In the genomic region with DNA sequence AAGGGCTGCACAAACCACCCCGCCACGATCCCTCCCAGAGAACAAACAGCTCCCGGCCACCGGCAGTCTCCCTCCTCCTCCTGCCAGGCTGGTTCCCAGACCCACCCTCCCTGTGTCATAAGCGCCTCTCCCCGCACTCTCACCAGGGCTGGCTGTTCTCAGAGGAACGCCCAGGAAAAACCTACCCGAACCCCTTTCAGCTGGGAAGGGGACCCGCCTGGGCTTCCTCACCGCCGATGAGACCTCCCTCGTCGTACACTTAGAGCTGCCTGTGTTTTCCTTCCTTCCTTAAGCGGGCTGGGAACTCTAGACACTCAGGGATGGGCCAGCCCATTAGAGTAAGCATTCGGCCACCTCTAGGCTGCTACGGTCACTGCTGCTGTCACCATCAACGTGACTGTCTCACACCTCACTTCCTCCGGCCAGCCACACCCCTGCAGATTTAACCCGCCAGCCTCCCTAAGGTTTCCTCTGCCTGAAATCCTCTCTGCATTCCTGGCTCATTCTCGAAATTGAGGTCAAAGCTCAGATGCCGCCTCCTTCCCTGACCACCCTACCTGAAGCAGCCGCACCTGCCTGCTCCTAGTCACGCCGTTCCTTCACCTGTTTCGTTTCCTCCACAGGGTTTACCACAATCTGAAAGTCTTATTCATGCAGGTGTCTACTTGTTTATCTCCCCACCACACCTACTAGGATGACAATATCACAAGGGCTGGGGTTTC, we compare ENCODE assay signal across 8 cellular contexts. TPM values are rescaled to one million over a fixed set of nuclear protein-coding genes. Genes with fewer than 3 reads are reported as not detected.
A peak's percentile ranks its signal among the peaks of the same experiment; 100 is the strongest.
DNase-seq lines count a peak whose midpoint lies in the region; ATAC-seq and TF ChIP-seq lines count a peak whose summit lies in the region.

No MANE protein-coding gene starts in this region.

- TF ChIP-seq CTCF in HCT116 (IDR thresholded peaks at IDR 0.05 in 2 of 3, conservative IDR thresholded peaks at IDR 0.05 in 1 of 3; ENCODE audit: borderline replicate concordance in 1 of 3, insufficient read depth in 1 of 3, low read depth in 2 of 3, low read length in 2 of 3) = no peak
- no peak for TF ChIP-seq CTCF in WTC11 (IDR thresholded peaks at IDR 0.05)
- TF ChIP-seq CTCF in thoracic aorta (IDR thresholded peaks at IDR 0.05) = no peak
- no peak for TF ChIP-seq CTCF in tibial nerve (IDR thresholded peaks at IDR 0.05)

- CTCF ChIA-PET in HCT116 (lab: Charles Lee) = interaction anchor here (1.3 kb wide), 2 partner anchors 11 to 188 kb away, joined by 3 read pairs; no protein-coding TSS in a partner anchor
- CTCF ChIA-PET in WTC11 (lab: Charles Lee) = interaction anchor here (0.8 to 4.8 kb wide), 7 partner anchors 11 to 398 kb away, joined by 3 to 25 read pairs (median 4); a partner anchor contains a TSS

- H3K27ac ChIP-seq in BLaER1 treated with 17β-estradiol and CSF1 and Interleukin-3, amounts not matched to agents 10 nM and 100 nM = no peak overlapping the region
- H3K27ac ChIP-seq in HCT116 (ENCODE audit: low read depth, low read length) (peak overlapping the region; percentile 41), iPS-20b (ENCODE audit: low read length) (no peak overlapping the region), thoracic aorta (peak overlapping the region in 1 of 2 donors; percentile 55), tibial nerve (peak overlapping the region in 1 of 4 donors; percentile 5)

- peaks cover 96% of the 10 kb centered on the region for H3K27me3 Mint-ChIP-seq in WTC11 (ENCODE audit: low read depth)

- H3K36me3 ChIP-seq in BLaER1 treated with 17β-estradiol and CSF1 and Interleukin-3, amounts not matched to agents 10 nM and 100 nM = no peaks in the 10 kb centered on the region
- H3K36me3 ChIP-seq in HCT116 (ENCODE audit: control insufficient read depth in 1 of 2, insufficient read depth in 2 of 2, low read length in 2 of 2) (no peaks in the 10 kb centered on the region), iPS-20b (ENCODE audit: insufficient read depth, low read depth, low read length) (no peaks in the 10 kb centered on the region), thoracic aorta (no peaks in the 10 kb centered on the region), tibial nerve (no peaks in the 10 kb centered on the region)

- peaks cover 42 to 75% (median 64%) of the 10 kb centered on the region in 11 experiments for H3K27me3 ChIP-seq in BLaER1 treated with 17β-estradiol and CSF1 and Interleukin-3, amounts not matched to agents 10 nM and 100 nM
- H3K27me3 ChIP-seq in HCT116 (ENCODE audit: insufficient read depth, low read length) = no peaks in the 10 kb centered on the region
- H3K27me3 ChIP-seq in iPS-20b (ENCODE audit: insufficient read depth, low read length) = peaks cover 96% of the 10 kb centered on the region
- no peaks in the 10 kb centered on the region for H3K27me3 ChIP-seq in thoracic aorta (replicated peaks; ENCODE audit: insufficient read depth)
- H3K27me3 ChIP-seq in tibial nerve = peaks cover 0 to 80% of the 10 kb centered on the region in 2 donors

- no peak for TF ChIP-seq RAD21 in HCT116 (IDR thresholded peaks at IDR 0.05; ENCODE audit: low read depth)

- ATAC-seq in HCT116 (peak; percentile 84), WTC11 (peak; percentile 84), thoracic aorta (ENCODE audit: insufficient number of reproducible peaks, low FRiP score, low read depth) (no peak), HG03159 (IDR thresholded peaks at IDR 0.05; ENCODE audit: unreplicated experiment) (no peak)

- intact Hi-C loops in HCT116 (cut with micrococcal nuclease) = no loop called here

- peaks cover 0 to 12% (median 0%) of the 10 kb centered on the region in 11 experiments; a peak in 2 of 22 replicates for H4K20me1 ChIP-seq in BLaER1 treated with 17β-estradiol and CSF1 and Interleukin-3, amounts not matched to agents 10 nM and 100 nM
- H4K20me1 ChIP-seq in HCT116 (ENCODE audit: insufficient read depth) = no peaks in the 10 kb centered on the region

- peaks cover 34% of the 10 kb centered on the region for H3K4me1 Mint-ChIP-seq in WTC11

- H2AFZ ChIP-seq in HCT116 (ENCODE audit: low read depth, low read length, poor library complexity, severe bottlenecking) = peak overlapping the region; percentile 14

- peaks cover 0 to 19% (median 12%) of the 10 kb centered on the region in 11 experiments; a peak in 13 of 22 replicates for H3K9me3 ChIP-seq in BLaER1 treated with 17β-estradiol and CSF1 and Interleukin-3, amounts not matched to agents 10 nM and 100 nM (replicated peaks in 1 of 11)
- H3K9me3 ChIP-seq in HCT116 (ENCODE audit: control insufficient read depth in 1 of 2, insufficient read depth in 1 of 2, low read depth in 1 of 2, low read length in 2 of 2) = no peaks in the 10 kb centered on the region
- no peaks in the 10 kb centered on the region for H3K9me3 ChIP-seq in iPS-20b (ENCODE audit: insufficient read depth, low read depth, low read length)
- H3K9me3 ChIP-seq in thoracic aorta = no peaks in the 10 kb centered on the region
- peaks cover 0 to 14% (median 0%) of the 10 kb centered on the region in 4 donors for H3K9me3 ChIP-seq in tibial nerve

- RAD21 ChIA-PET in HCT116 (lab: Charles Lee; ENCODE audit: low non-redundant PET in 1 of 2, low total read pairs in 2 of 2, uncharacterized antibody in 2 of 2, unreplicated experiment in 2 of 2) = no interaction called here

- H3K4me3 ChIP-seq in BLaER1 treated with 17β-estradiol and CSF1 and Interleukin-3, amounts not matched to agents 10 nM and 100 nM = peak overlapping the region in 1 of 10 experiments; percentile 21; a peak in 1 of 20 replicates
- H3K4me3 ChIP-seq in HCT116 (replicated peaks in 1 of 2; ENCODE audit: low read depth in 1 of 2, low read length in 2 of 2) (peak overlapping the region; percentile 50 to 70), iPS-20b (ENCODE audit: low read length) (peak overlapping the region; percentile 74), thoracic aorta (peak overlapping the region; percentile 60), tibial nerve (no peak overlapping the region)

- WGBS in tibial nerve, 2 donors = 6 to 8% methylated on average over 25 of the region's 25 CpGs

- no peaks in the 10 kb centered on the region for H3K36me3 Mint-ChIP-seq in WTC11

- no peaks in the 10 kb centered on the region for H3K79me2 ChIP-seq in HCT116 (ENCODE audit: insufficient read depth, low read length)

- peak overlapping the region; percentile 82 for H3K27ac Mint-ChIP-seq in WTC11

- TF ChIP-seq POLR2A in HCT116 (IDR thresholded peaks at IDR 0.05; ENCODE audit: borderline replicate concordance, extremely low read depth, insufficient read depth, insufficient read length) (no peak), tibial nerve (IDR thresholded peaks at IDR 0.05) (no peak)

- POLR2A ChIA-PET in HCT116 (lab: Charles Lee) (no interaction called here), WTC11 (lab: Charles Lee) (interaction anchor here (0.9 kb wide), 1 partner anchor 11 kb away, joined by 3 read pairs; no protein-coding TSS in a partner anchor)

- H3K9me2 ChIP-seq in HCT116 (ENCODE audit: insufficient read depth) = no peaks in the 10 kb centered on the region

- peak overlapping the region; percentile 79 for H3K4me3 Mint-ChIP-seq in WTC11

- peak overlapping the region in 8 of 11 experiments; percentile 4 to 71 (median 34); a peak in 12 of 22 replicates for H3K4me2 ChIP-seq in BLaER1 treated with 17β-estradiol and CSF1 and Interleukin-3, amounts not matched to agents 10 nM and 100 nM
- H3K4me2 ChIP-seq in HCT116 (ENCODE audit: low read length) = peak overlapping the region; percentile 99

- peaks cover 11 to 41% (median 24%) of the 10 kb centered on the region in 10 experiments; a peak in 19 of 20 replicates for H3K4me1 ChIP-seq in BLaER1 treated with 17β-estradiol and CSF1 and Interleukin-3, amounts not matched to agents 10 nM and 100 nM
- H3K4me1 ChIP-seq in HCT116 (ENCODE audit: control insufficient read depth in 1 of 2, insufficient read depth in 2 of 2, low read length in 2 of 2) (peaks cover 31 to 35% of the 10 kb centered on the region in 2 experiments), iPS-20b (ENCODE audit: insufficient read depth, low read length) (peaks cover 4% of the 10 kb centered on the region), thoracic aorta (ENCODE audit: control insufficient read depth in 1 of 2, low read depth in 2 of 2) (peaks cover 0 to 6% of the 10 kb centered on the region in 2 donors), tibial nerve (peaks cover 0 to 9% (median 0%) of the 10 kb centered on the region in 4 donors)

- no peak overlapping the region for H3K9ac ChIP-seq in BLaER1 treated with 17β-estradiol and CSF1 and Interleukin-3, amounts not matched to agents 10 nM and 100 nM
- H3K9ac ChIP-seq in HCT116 (ENCODE audit: low read length) = peak overlapping the region; percentile 67
- no peak overlapping the region; the same call in 1 of the 2 replicates for H3K9ac ChIP-seq in iPS-20b (ENCODE audit: low read depth, low read length)

- TF ChIP-seq EP300 in tibial nerve (IDR thresholded peaks at IDR 0.05) = no peak

- peaks cover 4% of the 10 kb centered on the region; the same call in 1 of the 2 replicates for H3K9me3 Mint-ChIP-seq in WTC11

- DNase-seq in HCT116 (ENCODE audit: low read depth, low spot score) (no peak), WTC11 (ENCODE audit: low spot score) (peak; percentile 50), thoracic aorta (ENCODE audit: low spot score) (no peak), tibial nerve (ENCODE audit: low spot score in 2 of 2) (no peak)
- DNase-seq in stimulated activated CD4-positive, alpha-beta T cell treated with anti-CD3 and anti-CD28 coated beads, Interleukin-12 subunit alpha, Interleukin-12 subunit beta, amount 100 ng/mL, for 4 hours = no peak

- TSS peak; percentile 59 for BruUV-seq in HCT116 (replicated peaks; lab: Mats Ljungman, UMichigan)

TF ChIP-seq in HCT116, 20 proteins besides CTCF, POLR2A, EP300 and RAD21 (continues in another document):
- no peak for TF ChIP-seq ZNF274 (IDR thresholded peaks at IDR 0.05; ENCODE audit: low read depth, low read length)

RNA-seq across cellular contexts. Expression of a gene that starts 6.3 kb away (rescaled TPM):
- total RNA-seq in HCT116 (2021; ENCODE audit: unreplicated experiment) (31.1 TPM), WTC11 (2021) (35.3 to 39.5 TPM (median 38.4 TPM) in 3 replicates), thoracic aorta (10 to 100 TPM; 22.2 to 23.6 TPM), tibial nerve (10 to 100 TPM in 2 of 4 donors, 1 to 10 TPM in 2; 6.3 to 25.7 (median 12.7) TPM)
- 22.7 and 23.1 TPM in 2 replicates for polyA plus RNA-seq in HCT116 (2012)

RNA-seq across cellular contexts. Expression of a gene that starts 6.4 kb away (rescaled TPM):
- 62.1 TPM for total RNA-seq in HCT116 (2021; ENCODE audit: unreplicated experiment)
- 87.9 and 99.4 TPM in 2 replicates for polyA plus RNA-seq in HCT116 (2012)
- 38.9 to 43.8 TPM (median 42.8 TPM) in 3 replicates for total RNA-seq in WTC11 (2021)
- total RNA-seq in thoracic aorta = 10 to 100 TPM in 1 of 2 donors, 1 to 10 TPM in 1; 5.4 to 16.3 TPM
- 1 to 10 TPM in 1 of 4 donors, under 1 TPM in 1, not detected in 2; 0.44 to 1.2 TPM for total RNA-seq in tibial nerve

RNA-seq across cellular contexts. Expression of a gene that starts 31.2 kb away (rescaled TPM):
- not detected for total RNA-seq in HCT116 (2021; ENCODE audit: unreplicated experiment)
- 0.42 and 0.46 TPM in 2 replicates for polyA plus RNA-seq in HCT116 (2012)
- total RNA-seq in WTC11 (2021) = 0.41 to 1.1 TPM (median 0.61 TPM) in 3 replicates
- total RNA-seq in thoracic aorta = not detected
- 1 to 10 TPM in 1 of 4 donors, not detected in 3; 1.5 TPM for total RNA-seq in tibial nerve

RNA-seq across cellular contexts. Expression of a gene that starts 48.1 kb away (rescaled TPM):
- 83.2 TPM for total RNA-seq in HCT116 (2021; ENCODE audit: unreplicated experiment)
- 50.0 and 59.9 TPM in 2 replicates for polyA plus RNA-seq in HCT116 (2012)
- 88.4 to 99.3 TPM (median 92.3 TPM) in 3 replicates for total RNA-seq in WTC11 (2021)
- total RNA-seq in thoracic aorta = 100 to 1,000 TPM; 194 to 250 TPM
- total RNA-seq in tibial nerve = 100 to 1,000 TPM; 113 to 270 (median 180) TPM

Comparison
In these comparisons a context has a peak if more than half of its experiments do, and no peak if none do; other contexts are left out.
1. H3K4me3 ChIP-seq: peak in HCT116 (2 of 2), iPS-20b (single experiment) and thoracic aorta (single experiment); none in tibial nerve (0 of 4).
2. ATAC-seq: peak in HCT116 (single experiment) and WTC11 (single experiment); none in thoracic aorta (single experiment) and HG03159 (single experiment).